Comparison of ENCODE assay signal across 1 cellular context in the genomic region with DNA sequence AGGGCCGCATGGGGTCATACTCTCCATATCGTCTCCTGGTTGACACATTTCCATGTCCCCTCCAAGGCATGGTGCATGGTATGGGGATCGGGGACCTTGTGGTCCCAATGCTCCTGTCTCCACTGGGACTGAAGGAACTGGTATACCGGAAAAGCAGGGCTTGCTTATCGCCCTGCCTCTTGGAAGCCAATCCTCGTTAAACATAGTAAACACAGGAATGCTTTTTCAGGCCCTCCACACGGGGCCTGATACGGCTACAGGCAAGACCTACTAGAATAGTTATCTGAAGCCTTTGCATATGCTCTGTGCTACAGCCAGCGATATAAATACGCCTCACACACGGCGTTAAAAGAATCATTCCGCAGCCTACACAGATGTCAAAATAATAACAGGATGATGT.
TF ChIP-seq lines count a peak whose summit lies in the region.

No MANE protein-coding gene starts in this region.

TF ChIP-seq in GM23338, 12 proteins besides CTCF, POLR2A, EP300 and RAD21 (continued from another document):
- TF ChIP-seq NANOG (IDR thresholded peaks at IDR 0.05; ENCODE audit: borderline replicate concordance) (no peak), JUNB (IDR thresholded peaks at IDR 0.05; ENCODE audit: unreplicated experiment) (no peak), ZNF331 (CRISPR knock-in tag; IDR thresholded peaks at IDR 0.05; ENCODE audit: low read depth) (no peak), EZH2 (IDR thresholded peaks at IDR 0.05; ENCODE audit: low read depth, unreplicated experiment) (no peak), POLR2AphosphoS5 (IDR thresholded peaks at IDR 0.05; ENCODE audit: low read depth) (no peak)
- TF ChIP-seq, protein P1, sequence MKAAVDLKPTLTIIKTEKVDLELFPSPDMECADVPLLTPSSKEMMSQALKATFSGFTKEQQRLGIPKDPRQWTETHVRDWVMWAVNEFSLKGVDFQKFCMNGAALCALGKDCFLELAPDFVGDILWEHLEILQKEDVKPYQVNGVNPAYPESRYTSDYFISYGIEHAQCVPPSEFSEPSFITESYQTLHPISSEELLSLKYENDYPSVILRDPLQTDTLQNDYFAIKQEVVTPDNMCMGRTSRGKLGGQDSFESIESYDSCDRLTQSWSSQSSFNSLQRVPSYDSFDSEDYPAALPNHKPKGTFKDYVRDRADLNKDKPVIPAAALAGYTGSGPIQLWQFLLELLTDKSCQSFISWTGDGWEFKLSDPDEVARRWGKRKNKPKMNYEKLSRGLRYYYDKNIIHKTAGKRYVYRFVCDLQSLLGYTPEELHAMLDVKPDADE (IDR thresholded peaks at IDR 0.05): no peak
TF ChIP-seq in GM23338: peak in this region for 0.
